ENCODE assay signal across 18 cellular contexts in genomic region chrX:5242091-5242790, GRCh38.
"Had no signal": no experiment of that assay in that cellular context is flagged by ENCODE, and none has a peak within 500 bp of the region (broad histone marks: within the 10 kb centered on the region; RNA-seq: fewer than 3 reads in every experiment).

No MANE protein-coding gene starts in this region.

- H3K27ac ChIP-seq: coronary artery, heart left ventricle, parathyroid adenoma, psoas muscle, sigmoid colon, skin epidermis, stomach, thoracic aorta, transverse colon had no signal

- H3K36me3 Mint-ChIP-seq: naive thymus-derived CD4-positive, alpha-beta T cell had no signal

- FAIRE-seq: endometrium, frontal cortex had no signal

- H3K27ac Mint-ChIP-seq: naive thymus-derived CD4-positive, alpha-beta T cell; nephron progenitor cell had no signal

- H3K27me3 Mint-ChIP-seq: naive thymus-derived CD4-positive, alpha-beta T cell had no signal

- H3K36me3 ChIP-seq: heart left ventricle, sigmoid colon, stomach, thoracic aorta, transverse colon had no signal

- ATAC-seq: esophagus mucosa; heart left ventricle; naive thymus-derived CD4-positive, alpha-beta T cell; psoas muscle had no signal

- H3K4me1 Mint-ChIP-seq: naive thymus-derived CD4-positive, alpha-beta T cell had no signal

- H3K4me3 ChIP-seq: coronary artery, heart left ventricle, psoas muscle, sigmoid colon, skin epidermis, stomach, thoracic aorta, transverse colon had no signal

- H2AFZ ChIP-seq: parathyroid adenoma had no signal

- H3K4me3 Mint-ChIP-seq: naive thymus-derived CD4-positive, alpha-beta T cell; nephron progenitor cell had no signal

- H3K9me3 ChIP-seq: heart left ventricle, psoas muscle, sigmoid colon, stomach, thoracic aorta, transverse colon had no signal

- DNase-seq: effector CD4-positive, alpha-beta T cell; heart left ventricle; hippocampal formation; naive thymus-derived CD4-positive, alpha-beta T cell; nephron progenitor cell; psoas muscle; sigmoid colon; stimulated activated naive CD4-positive, alpha-beta T cell; stomach; substantia nigra; transverse colon had no signal

- H3K9ac ChIP-seq: parathyroid adenoma had no signal

- H3K4me1 ChIP-seq: heart left ventricle, parathyroid adenoma, psoas muscle, sigmoid colon, stomach, transverse colon had no signal

- H3K27me3 ChIP-seq: heart left ventricle, sigmoid colon, stomach, transverse colon had no signal

- H3K79me2 ChIP-seq: parathyroid adenoma had no signal
